8 cellular contexts compared by ENCODE assay signal in genomic region chr20:36605309-36606170, GRCh38. TPM values are rescaled to one million over a fixed set of nuclear protein-coding genes. Genes with fewer than 3 reads are reported as not detected.
DNase-seq lines count a peak whose midpoint lies in the region; ATAC-seq and TF ChIP-seq lines count a peak whose summit lies in the region.

A gene with protein sequence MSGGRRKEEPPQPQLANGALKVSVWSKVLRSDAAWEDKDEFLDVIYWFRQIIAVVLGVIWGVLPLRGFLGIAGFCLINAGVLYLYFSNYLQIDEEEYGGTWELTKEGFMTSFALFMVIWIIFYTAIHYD (plus strand): TSS chr20:36605779. CDS start chr20:36605952, 173 bp downstream.

- H3K27me3 Mint-ChIP-seq in T-cell, result peaks cover 0 to 1% of the 10 kb centered on the region in 2 donors

- H3K4me1 ChIP-seq in adrenal gland (replicated peaks in 1 of 2), result peaks cover 17 to 24% of the 10 kb centered on the region in 2 donors
- peaks cover 9 to 46% (median 20%) of the 10 kb centered on the region in 9 donors for H3K4me1 ChIP-seq in heart right ventricle

- intact Hi-C loops in adrenal gland (cut with DNase I), result no loop called here
- intact Hi-C loops in heart right ventricle (cut with DNase I), result loop anchor here in 8 of 10 donors (1.0 to 10.0 kb wide), 11 partner anchors 33 to 401 kb away; partner anchors contain the start of genes DSN1 (in 1 of the 8) and TGIF2 (in 1 of the 8)
- intact Hi-C loops in posterior vena cava (cut with DNase I), result loop anchor here in 1 of 2 donors (10.0 kb wide), 1 partner anchor 149 kb away; no protein-coding TSS in a partner anchor

- CTCF ChIA-PET in T-cell (lab: Charles Lee), result interaction anchor here (0.6 to 3.3 kb wide), 22 partner anchors 10 to 929 kb away, joined by 3 to 38 read pairs (median 4); partner anchors contain the start of genes DSN1 (in 1 of the 2), NDRG3 (in 1 of the 2), SLA2 (in 1 of the 2) and TGIF2 (in 1 of the 2)

- H3K36me3 ChIP-seq in adrenal gland (replicated peaks in 1 of 2), result peaks cover 0 to 25% of the 10 kb centered on the region in 2 donors
- H3K36me3 ChIP-seq in heart right ventricle, result peaks cover 0 to 31% (median 19%) of the 10 kb centered on the region in 9 donors

- peak within 1 kb of the TSS; percentile 72 to 93 (median 82) for H3K4me3 ChIP-seq in adrenal gland
- H3K4me3 ChIP-seq in heart right ventricle, result peak within 1 kb of the TSS; percentile 63 to 100 (median 97)

- ATAC-seq in HG02798 (IDR thresholded peaks at IDR 0.05; ENCODE audit: poor library complexity, unreplicated experiment), result peak; percentile 90
- peak; percentile 91 to 94 (median 92) for ATAC-seq in T-cell (replicated peaks in 1 of 4)
- peak; percentile 98 to 99 (median 98) for ATAC-seq in heart right ventricle

- peak; percentile 98 for DNase-seq in NCI-H1436 (lab: John Stamatoyannopoulos, UW)
- peak; percentile 97 to 100 (median 98) for DNase-seq in T-cell
- DNase-seq in adrenal gland, result peak; percentile 98 to 99 (median 99)
- DNase-seq in heart right ventricle, result peak; percentile 99 to 100
- peak; percentile 100 for DNase-seq in posterior vena cava (ENCODE audit: low spot score)
- peak; percentile 99 for DNase-seq in ureter (ENCODE audit: low spot score)

- peaks cover 12% of the 10 kb centered on the region for H3K36me3 Mint-ChIP-seq in T-cell

- peak within 1 kb of the TSS; percentile 88 to 94 (median 93) for H3K27ac ChIP-seq in adrenal gland
- H3K27ac ChIP-seq in heart right ventricle, result peak within 1 kb of the TSS; percentile 67 to 97 (median 89)

- POLR2A ChIA-PET in T-cell (lab: Charles Lee), result interaction anchor here (0.6 to 1.4 kb wide), 6 partner anchors 10 to 141 kb away, joined by 3 to 5 read pairs (median 4); partner anchors contain the start of genes SLA2 (in 1 of the 2) and TGIF2 (in 1 of the 2)

- H3K9me3 ChIP-seq in adrenal gland (replicated peaks in 1 of 3) (no peaks in the 10 kb centered on the region), heart right ventricle (no peaks in the 10 kb centered on the region)

- peaks cover 29 to 38% (median 33%) of the 10 kb centered on the region in 3 donors for H3K4me1 Mint-ChIP-seq in T-cell

- no peaks in the 10 kb centered on the region for H3K9me3 Mint-ChIP-seq in T-cell

- H3K27ac Mint-ChIP-seq in T-cell, result peak within 1 kb of the TSS; percentile 96

- peak; percentile 94 for TF ChIP-seq CTCF in GM12874 (IDR thresholded peaks at IDR 0.05; ENCODE audit: insufficient read depth, low read depth, low read length)
- peak; percentile 72 to 98 (median 96) for TF ChIP-seq CTCF in adrenal gland (IDR thresholded peaks at IDR 0.05)
- peak; percentile 80 to 99 (median 94) for TF ChIP-seq CTCF in heart right ventricle (IDR thresholded peaks at IDR 0.05)

- TF ChIP-seq POLR2A in adrenal gland (IDR thresholded peaks at IDR 0.05), result peak; percentile 84 to 92

- no peaks in the 10 kb centered on the region for H3K27me3 ChIP-seq in adrenal gland
- no peaks in the 10 kb centered on the region for H3K27me3 ChIP-seq in heart right ventricle

- 0 to 1% (median 0%) methylated on average over 19 to 93 of the region's 93 CpGs for WGBS in adrenal gland, 4 donors
- WGBS in heart right ventricle, 2 donors, result 0% methylated on average over 92 to 93 of the region's 93 CpGs

- peak within 1 kb of the TSS; percentile 97 for H3K4me3 Mint-ChIP-seq in T-cell

RNA-seq across cellular contexts. Expression of the gene that starts here (rescaled TPM):
- total RNA-seq in T-cell, result 10 to 100 TPM; 53.6 to 72.2 (median 59.9) TPM
- total RNA-seq in adrenal gland, result 100 to 1,000 TPM in 3 of 8 donors, 10 to 100 TPM in 5; 54.9 to 144 (median 86.9) TPM
- 100 to 1,000 TPM in 1 of 3 donors, 10 to 100 TPM in 2; 44.9 to 159 (median 59.3) TPM for polyA plus RNA-seq in adrenal gland
- 10 to 100 TPM; 42.8 to 73.7 (median 49.2) TPM for total RNA-seq in heart right ventricle
- polyA plus RNA-seq in heart right ventricle, result 100 to 1,000 TPM in 1 of 2 donors, 10 to 100 TPM in 1; 40.4 to 120 TPM
- 10 to 100 TPM; 50.0 to 56.0 TPM for total RNA-seq in posterior vena cava
- total RNA-seq in ureter, result 83.6 TPM

Comparison
In these comparisons a context has a peak if more than half of its experiments do, and no peak if none do; other contexts are left out.
1. Peak in every context shown above with its lines: DNase-seq, ATAC-seq, H3K4me3 ChIP-seq and H3K27ac ChIP-seq.
2. intact Hi-C loops: an anchor here in heart right ventricle (1.0 to 10.0 kb wide); none called in adrenal gland.